In genomic region chr2:229910832-229911412, GRCh38 we compare ENCODE assay signal across 1 cellular context.
TF ChIP-seq lines count a peak whose summit lies in the region.

No MANE protein-coding gene starts in this region.

TF ChIP-seq in K562, 482 proteins besides CTCF, POLR2A, EP300 and RAD21 (continued from another document):
- no peak for TF ChIP-seq NR0B1 (IDR thresholded peaks at IDR 0.05; ENCODE audit: partially characterized antibody)
- TF ChIP-seq SMARCB1 (IDR thresholded peaks at IDR 0.05; ENCODE audit: insufficient read length, low read depth): no peak
- peak; percentile 75 for TF ChIP-seq ZNF407 (IDR thresholded peaks at IDR 0.05; ENCODE audit: low read depth)
